In genomic region chr10:43323245-43323644, GRCh38 we compare ENCODE assay signal across 10 cellular contexts. TPM values are rescaled to one million over a fixed set of nuclear protein-coding genes. Genes with fewer than 3 reads are reported as not detected.
A peak's percentile ranks its signal among the peaks of the same experiment; 100 is the strongest.
DNase-seq lines count a peak whose midpoint lies in the region; ATAC-seq, FAIRE-seq and TF ChIP-seq lines count a peak whose summit lies in the region.
"Had no signal": no experiment of that assay in that cellular context is flagged by ENCODE, and none has a peak within 500 bp of the region (broad histone marks: within the 10 kb centered on the region; RNA-seq: fewer than 3 reads in every experiment).

No MANE protein-coding gene starts in this region.

- in situ Hi-C loops in gastrocnemius medialis (cut with MboI; ENCODE audit: low sequenced_read_pairs in 4 of 4), result no loop called here

- H3K9me3 Mint-ChIP-seq in astrocyte (ENCODE audit: unreplicated experiment), result peaks cover 3% of the 10 kb centered on the region
- no peaks in the 10 kb centered on the region for H3K9me3 Mint-ChIP-seq in activated T-helper 2 cell treated with anti-CD3 and anti-CD28 coated beads, Interferon-gamma antibody, Interleukin-2, Interleukin-4, amounts not matched to agents 10 μg/mL and 5 μg/mL and 100 μg/mL, durations not matched to agents 14 hours and 24 hours and 36 hours

- no peak for ATAC-seq in gastrocnemius medialis

- H3K36me3 ChIP-seq in HUES48 (ENCODE audit: control insufficient read depth, insufficient read depth, low read length) (no peaks in the 10 kb centered on the region), astrocyte (ENCODE audit: insufficient read depth, low read length) (no peaks in the 10 kb centered on the region), gastrocnemius medialis (no peaks in the 10 kb centered on the region)

- peak overlapping the region; percentile 23; the same call in 1 of the 2 replicates for H3K9ac ChIP-seq in HUES48 (ENCODE audit: low read depth, low read length)
- no peak overlapping the region for H3K9ac ChIP-seq in astrocyte (ENCODE audit: low read length)

- DNase-seq in astrocyte (ENCODE audit: low read depth) (no peak), gastrocnemius medialis (no peak), NOMO-1 (lab: John Stamatoyannopoulos, UW; ENCODE audit: unreplicated experiment in 2 of 2) (no peak), NCI-H1930 (lab: John Stamatoyannopoulos, UW) (no peak)
- DNase-seq in activated T-helper 2 cell treated with anti-CD3 and anti-CD28 coated beads, Interferon-gamma antibody, Interleukin-2, Interleukin-4, amounts not matched to agents 10 μg/mL and 5 μg/mL and 100 μg/mL, durations not matched to agents 14 hours and 24 hours and 36 hours (ENCODE audit: low spot score), result no peak

- peaks cover 6% of the 10 kb centered on the region for H3K4me1 Mint-ChIP-seq in astrocyte (ENCODE audit: low read depth, unreplicated experiment)
- peaks cover 33% of the 10 kb centered on the region for H3K4me1 Mint-ChIP-seq in activated T-helper 2 cell treated with anti-CD3 and anti-CD28 coated beads, Interferon-gamma antibody, Interleukin-2, Interleukin-4, amounts not matched to agents 10 μg/mL and 5 μg/mL and 100 μg/mL, durations not matched to agents 14 hours and 24 hours and 36 hours (ENCODE audit: low read depth)

- no peaks in the 10 kb centered on the region for H3K9me3 ChIP-seq in HUES48 (ENCODE audit: control insufficient read depth, insufficient read depth, low read length)
- no peaks in the 10 kb centered on the region for H3K9me3 ChIP-seq in astrocyte (ENCODE audit: insufficient read depth, low read depth, low read length)
- H3K9me3 ChIP-seq in iPS-18c (ENCODE audit: control insufficient read depth, insufficient read depth, low read length), result no peaks in the 10 kb centered on the region
- H3K9me3 ChIP-seq in gastrocnemius medialis, result no peaks in the 10 kb centered on the region

- peak overlapping the region; percentile 83 for H3K4me2 ChIP-seq in astrocyte (ENCODE audit: low read length)

- H3K79me2 ChIP-seq in astrocyte (ENCODE audit: insufficient read depth, low read length), result no peaks in the 10 kb centered on the region

- intact Hi-C loops in gastrocnemius medialis (cut with DNase I; ENCODE audit: low total_unique reads), result no loop called here
- intact Hi-C loops in activated T-helper 2 cell treated with anti-CD3 and anti-CD28 coated beads, Interferon-gamma antibody, Interleukin-2, Interleukin-4, amounts not matched to agents 10 μg/mL and 5 μg/mL and 100 μg/mL, durations not matched to agents 14 hours and 24 hours and 36 hours (cut with micrococcal nuclease), result no loop called here

- H4K20me1 ChIP-seq in astrocyte (ENCODE audit: insufficient read depth, low read length), result no peaks in the 10 kb centered on the region

- H3K4me1 ChIP-seq in HUES48 (ENCODE audit: control insufficient read depth, insufficient read depth, low read length), result peaks cover 4% of the 10 kb centered on the region; the same call in 1 of the 2 replicates
- H3K4me1 ChIP-seq in astrocyte (ENCODE audit: insufficient read depth, low read length), result no peaks in the 10 kb centered on the region
- no peaks in the 10 kb centered on the region for H3K4me1 ChIP-seq in gastrocnemius medialis

- no peak for TF ChIP-seq POLR2A in gastrocnemius medialis (IDR thresholded peaks at IDR 0.05)

- peak overlapping the region; percentile 18 for H3K4me3 Mint-ChIP-seq in astrocyte (ENCODE audit: unreplicated experiment)
- no peak overlapping the region for H3K4me3 Mint-ChIP-seq in activated T-helper 2 cell treated with anti-CD3 and anti-CD28 coated beads, Interferon-gamma antibody, Interleukin-2, Interleukin-4, amounts not matched to agents 10 μg/mL and 5 μg/mL and 100 μg/mL, durations not matched to agents 14 hours and 24 hours and 36 hours (ENCODE audit: low read depth)

- peak overlapping the region; percentile 55 for H3K27ac ChIP-seq in HUES48 (ENCODE audit: low read depth, low read length)
- H3K27ac ChIP-seq in astrocyte (ENCODE audit: low read depth, low read length), result no peak overlapping the region
- H3K27ac ChIP-seq in gastrocnemius medialis, result no peak overlapping the region
- H3K27ac ChIP-seq: epithelial cell of prostate had no signal

- H3K4me3 ChIP-seq in HUES48 (ENCODE audit: low read depth, low read length) (peak overlapping the region; percentile 60), astrocyte (ENCODE audit: insufficient read depth, low read depth, low read length) (peak overlapping the region; percentile 8), iPS-18c (ENCODE audit: insufficient read depth, low read depth, low read length) (peak overlapping the region; percentile 35), gastrocnemius medialis (peak overlapping the region in 3 of 4 donors; percentile 26 to 48 (median 30))

- H3K27ac Mint-ChIP-seq in astrocyte (ENCODE audit: unreplicated experiment), result no peak overlapping the region
- H3K27ac Mint-ChIP-seq in activated T-helper 2 cell treated with anti-CD3 and anti-CD28 coated beads, Interferon-gamma antibody, Interleukin-2, Interleukin-4, amounts not matched to agents 10 μg/mL and 5 μg/mL and 100 μg/mL, durations not matched to agents 14 hours and 24 hours and 36 hours, result no peak overlapping the region

- no peaks in the 10 kb centered on the region for H3K36me3 Mint-ChIP-seq in astrocyte (ENCODE audit: low read depth, unreplicated experiment)
- no peaks in the 10 kb centered on the region for H3K36me3 Mint-ChIP-seq in activated T-helper 2 cell treated with anti-CD3 and anti-CD28 coated beads, Interferon-gamma antibody, Interleukin-2, Interleukin-4, amounts not matched to agents 10 μg/mL and 5 μg/mL and 100 μg/mL, durations not matched to agents 14 hours and 24 hours and 36 hours (ENCODE audit: low read depth)

- TF ChIP-seq CTCF in astrocyte (IDR thresholded peaks at IDR 0.05; ENCODE audit: insufficient read depth, low read depth, low read length) (no peak), gastrocnemius medialis (IDR thresholded peaks at IDR 0.05 in 4 of 5, conservative IDR thresholded peaks at IDR 0.05 in 1 of 5) (no peak)

- H3K27me3 Mint-ChIP-seq in astrocyte (ENCODE audit: low read depth, unreplicated experiment), result peaks cover 20% of the 10 kb centered on the region
- peaks cover 4% of the 10 kb centered on the region for H3K27me3 Mint-ChIP-seq in activated T-helper 2 cell treated with anti-CD3 and anti-CD28 coated beads, Interferon-gamma antibody, Interleukin-2, Interleukin-4, amounts not matched to agents 10 μg/mL and 5 μg/mL and 100 μg/mL, durations not matched to agents 14 hours and 24 hours and 36 hours (ENCODE audit: low read depth)

- H2AFZ ChIP-seq in astrocyte (ENCODE audit: low read depth, low read length), result peak overlapping the region; percentile 89

- no peak for FAIRE-seq in astrocyte (lab: Jason Lieb, UNC)

- no peaks in the 10 kb centered on the region for H3K27me3 ChIP-seq in HUES48 (ENCODE audit: control insufficient read depth, insufficient read depth, low read length)
- H3K27me3 ChIP-seq in astrocyte (ENCODE audit: insufficient read depth, low read length), result peaks cover 3% of the 10 kb centered on the region
- peaks cover 0 to 3% (median 0%) of the 10 kb centered on the region in 3 donors for H3K27me3 ChIP-seq in gastrocnemius medialis

RNA-seq across cellular contexts. Expression of gene FXYD4, which starts 48.2 kb away (rescaled TPM):
- total RNA-seq in astrocyte (not detected in 2 replicates), gastrocnemius medialis (not detected)
- total RNA-seq in activated T-helper 2 cell treated with anti-CD3 and anti-CD28 coated beads, Interferon-gamma antibody, Interleukin-2, Interleukin-4, amounts not matched to agents 10 μg/mL and 5 μg/mL and 100 μg/mL, durations not matched to agents 14 hours and 24 hours and 36 hours, result not detected in 2 replicates
- total RNA-seq: G401, HT-29 had no signal

RNA-seq across cellular contexts. Expression of gene RASGEF1A, which starts 56.4 kb away (rescaled TPM):
- 11.4 and 11.8 TPM in 2 replicates for total RNA-seq in astrocyte
- total RNA-seq in gastrocnemius medialis, result under 1 TPM; 0.31 to 0.80 (median 0.73) TPM
- 1.1 and 1.6 TPM in 2 replicates for total RNA-seq in activated T-helper 2 cell treated with anti-CD3 and anti-CD28 coated beads, Interferon-gamma antibody, Interleukin-2, Interleukin-4, amounts not matched to agents 10 μg/mL and 5 μg/mL and 100 μg/mL, durations not matched to agents 14 hours and 24 hours and 36 hours
- total RNA-seq: HT-29 had no signal

Comparison
In these comparisons a context has a peak if more than half of its experiments do, and no peak if none do; other contexts are left out.
1. H3K4me3 ChIP-seq: peak in every context shown above with its lines; median percentile 60 in HUES48; 35 in iPS-18c; 30 in gastrocnemius medialis; 8 in astrocyte.